Comparison of ENCODE assay signal across 24 cellular contexts in the genomic region with DNA sequence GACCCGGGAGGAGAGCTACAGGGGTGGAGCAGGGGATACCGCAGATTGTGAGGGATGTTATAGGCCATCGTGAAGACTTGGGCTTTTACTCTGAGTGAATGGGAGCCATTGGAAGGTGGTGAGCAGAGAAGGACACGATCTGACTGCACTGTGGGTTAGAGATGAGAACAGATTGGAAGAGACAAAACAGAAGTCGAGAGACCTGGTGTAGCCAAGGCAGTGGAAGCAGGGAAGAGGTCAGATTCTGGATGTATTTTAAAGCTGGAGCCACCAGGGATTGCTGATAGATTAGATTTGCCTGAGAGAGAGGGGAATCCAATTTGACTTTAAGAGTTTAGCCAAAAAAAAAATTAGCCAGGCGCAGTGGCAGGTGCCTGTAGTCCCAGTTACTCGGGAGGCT.
"Had no signal": no experiment of that assay in that cellular context is flagged by ENCODE, and none has a peak within 500 bp of the region (broad histone marks: within the 10 kb centered on the region; RNA-seq: fewer than 3 reads in every experiment).

No MANE protein-coding gene starts in this region.

- H3K27ac Mint-ChIP-seq: activated CD4-positive, alpha-beta memory T cell treated with anti-CD3 and anti-CD28 coated beads, Interleukin-2, amount 10 ng/mL, durations not matched to agents 7 days and 5 days; activated CD4-positive, alpha-beta T cell treated with anti-CD3 and anti-CD28 coated beads, Interleukin-2, amount 10 ng/mL, durations not matched to agents 24 days and 14 days; activated naive CD4-positive, alpha-beta T cell treated with anti-CD3 and anti-CD28 coated beads for 36 hours; activated naive CD8-positive, alpha-beta T cell treated with anti-CD3 and anti-CD28 coated beads, Interleukin-2, amount 10 ng/mL, durations not matched to agents 7 days and 5 days; activated T-cell treated with anti-CD3 and anti-CD28 coated beads, Interleukin-2, amount 50 U/mL, for 72 hours; natural killer cell treated with Interleukin-12 subunit alpha and Interleukin-12 subunit beta and Interleukin-15 and Interleukin-18, amount 100 ng/mL, for 72 hours; T-helper 2 cell treated with Interferon-gamma antibody and Interleukin-4, amounts not matched to agents 5 μg/mL and 100 μg/mL, for 36 hours had no signal

- H3K79me2 ChIP-seq: parathyroid adenoma had no signal

- H2AFZ ChIP-seq: parathyroid adenoma had no signal

- ATAC-seq: activated CD4-positive, CD25-positive, alpha-beta regulatory T cell treated with anti-CD3 and anti-CD28 coated beads, Interleukin-2, amount 50 U/mL, for 24 hours; activated T-cell treated with anti-CD3 and anti-CD28 coated beads, Interleukin-2, amount 50 U/mL, for 72 hours; left lobe of liver; natural killer cell treated with Interleukin-12 subunit alpha and Interleukin-12 subunit beta and Interleukin-15 and Interleukin-18, amount 100 ng/mL, for 72 hours; sciatic nerve; T-cell had no signal

- H3K9me3 ChIP-seq: colonic mucosa, spleen, thoracic aorta, upper lobe of left lung had no signal

- H3K4me3 ChIP-seq: colonic mucosa, lung, spleen, thoracic aorta, upper lobe of left lung had no signal

- H3K36me3 Mint-ChIP-seq: activated naive CD8-positive, alpha-beta T cell treated with anti-CD3 and anti-CD28 coated beads, Interleukin-2, amount 10 ng/mL, durations not matched to agents 7 days and 5 days; natural killer cell treated with Interleukin-12 subunit alpha and Interleukin-12 subunit beta and Interleukin-15 and Interleukin-18, amount 100 ng/mL, for 72 hours; T-cell had no signal

- H3K36me3 ChIP-seq: colonic mucosa, spleen, thoracic aorta, upper lobe of left lung had no signal

- H3K4me1 Mint-ChIP-seq: activated CD4-positive, alpha-beta T cell treated with anti-CD3 and anti-CD28 coated beads, Interleukin-2, amount 10 ng/mL, durations not matched to agents 24 days and 14 days; activated naive CD8-positive, alpha-beta T cell treated with anti-CD3 and anti-CD28 coated beads, Interleukin-2, amount 10 ng/mL, durations not matched to agents 7 days and 5 days had no signal

- H3K27ac ChIP-seq: colonic mucosa, epithelial cell of prostate, parathyroid adenoma, spleen, thoracic aorta, upper lobe of left lung, VCaP had no signal

- DNase-seq: activated CD4-positive, alpha-beta memory T cell treated with anti-CD3 and anti-CD28 coated beads, Interleukin-2, amount 10 ng/mL, durations not matched to agents 7 days and 5 days; activated CD4-positive, alpha-beta T cell treated with anti-CD3 and anti-CD28 coated beads, Interleukin-2, amount 10 ng/mL, durations not matched to agents 24 days and 14 days; activated effector memory CD4-positive, alpha-beta T cell treated with Interleukin-2 at 50 U/mL for 16 hours; activated naive CD4-positive, alpha-beta T cell treated with anti-CD3 and anti-CD28 coated beads for 36 hours; activated naive CD8-positive, alpha-beta T cell treated with anti-CD3 and anti-CD28 coated beads, Interleukin-2, amount 10 ng/mL, durations not matched to agents 7 days and 5 days; activated T-cell treated with anti-CD3 and anti-CD28 coated beads, Interleukin-2, amount 50 U/mL, for 72 hours; amniotic stem cell; colonic mucosa; kidney; spleen; stimulated activated CD4-positive, alpha-beta T cell treated with anti-CD3 and anti-CD28 coated beads, Interleukin-4, amount 100 ng/mL, for 1 hour; stimulated activated naive CD4-positive, alpha-beta T cell treated with Interleukin-2 at 50 U/mL for 16 hours; T-cell; upper lobe of left lung had no signal

- H3K4me3 Mint-ChIP-seq: activated CD4-positive, alpha-beta memory T cell treated with anti-CD3 and anti-CD28 coated beads, Interleukin-2, amount 10 ng/mL, durations not matched to agents 7 days and 5 days; activated CD4-positive, alpha-beta T cell treated with anti-CD3 and anti-CD28 coated beads, Interleukin-2, amount 10 ng/mL, durations not matched to agents 24 days and 14 days; activated naive CD4-positive, alpha-beta T cell treated with anti-CD3 and anti-CD28 coated beads for 36 hours; activated naive CD8-positive, alpha-beta T cell treated with anti-CD3 and anti-CD28 coated beads, Interleukin-2, amount 10 ng/mL, durations not matched to agents 7 days and 5 days; activated T-cell treated with anti-CD3 and anti-CD28 coated beads, Interleukin-2, amount 50 U/mL, for 72 hours; natural killer cell treated with Interleukin-12 subunit alpha and Interleukin-12 subunit beta and Interleukin-15 and Interleukin-18, amount 100 ng/mL, for 72 hours; T-cell; T-helper 2 cell treated with Interferon-gamma antibody and Interleukin-4, amounts not matched to agents 5 μg/mL and 100 μg/mL, for 36 hours had no signal

- H3K9ac ChIP-seq: parathyroid adenoma had no signal

- H3K27me3 ChIP-seq: colonic mucosa, spleen, upper lobe of left lung had no signal

- H3K9me3 Mint-ChIP-seq: activated CD4-positive, alpha-beta memory T cell treated with anti-CD3 and anti-CD28 coated beads, Interleukin-2, amount 10 ng/mL, durations not matched to agents 7 days and 5 days; activated CD4-positive, alpha-beta T cell treated with anti-CD3 and anti-CD28 coated beads, Interleukin-2, amount 10 ng/mL, durations not matched to agents 24 days and 14 days; activated naive CD4-positive, alpha-beta T cell treated with anti-CD3 and anti-CD28 coated beads for 36 hours; activated naive CD8-positive, alpha-beta T cell treated with anti-CD3 and anti-CD28 coated beads, Interleukin-2, amount 10 ng/mL, durations not matched to agents 7 days and 5 days; activated T-cell treated with anti-CD3 and anti-CD28 coated beads, Interleukin-2, amount 50 U/mL, for 72 hours; natural killer cell treated with Interleukin-12 subunit alpha and Interleukin-12 subunit beta and Interleukin-15 and Interleukin-18, amount 100 ng/mL, for 72 hours; T-cell; T-helper 2 cell treated with Interferon-gamma antibody and Interleukin-4, amounts not matched to agents 5 μg/mL and 100 μg/mL, for 36 hours had no signal

- H3K4me1 ChIP-seq: colonic mucosa, parathyroid adenoma, spleen had no signal
